ENCODE assay signal across 25 cellular contexts in genomic region chr15:57529748-57530147, GRCh38.
"Had no signal": no experiment of that assay in that cellular context is flagged by ENCODE, and none has a peak within 500 bp of the region (broad histone marks: within the 10 kb centered on the region; RNA-seq: fewer than 3 reads in every experiment).

No MANE protein-coding gene starts in this region.

- H3K4me1 Mint-ChIP-seq: activated CD8-positive, alpha-beta memory T cell treated with anti-CD3 and anti-CD28 coated beads, Interleukin-2, amount 10 ng/mL, durations not matched to agents 7 days and 5 days; stimulated activated effector memory CD8-positive, alpha-beta T cell treated with anti-CD3 and anti-CD28 coated beads, Interleukin-12 subunit alpha, Interleukin-12 subunit beta, amount 100 ng/mL, for 72 hours; stimulated activated naive CD8-positive, alpha-beta T cell treated with anti-CD3 and anti-CD28 coated beads, Interleukin-15, amount 100 ng/mL, for 72 hours had no signal

- H3K4me3 ChIP-seq: coronary artery, dorsolateral prefrontal cortex, esophagus squamous epithelium, heart right ventricle, left lung, lower lobe of right lung, right lobe of liver, upper lobe of left lung had no signal

- ATAC-seq: activated CD8-positive, alpha-beta memory T cell treated with anti-CD3 and anti-CD28 coated beads, Interleukin-2, amount 10 ng/mL, durations not matched to agents 7 days and 5 days; activated CD8-positive, alpha-beta T cell treated with anti-CD3 and anti-CD28 coated beads, Interleukin-2, amount 10 ng/mL, durations not matched to agents 7 days and 5 days; heart right ventricle; left lung; lower lobe of right lung; right lobe of liver; stimulated activated effector memory CD8-positive, alpha-beta T cell treated with anti-CD3 and anti-CD28 coated beads, Interleukin-12 subunit alpha, Interleukin-12 subunit beta, amount 100 ng/mL, for 72 hours; stimulated activated naive CD8-positive, alpha-beta T cell treated with anti-CD3 and anti-CD28 coated beads, Interleukin-15, amount 100 ng/mL, for 72 hours had no signal

- H3K27me3 ChIP-seq: dorsolateral prefrontal cortex, esophagus squamous epithelium, heart right ventricle, left lung, right lobe of liver, upper lobe of left lung had no signal

- H3K9me3 ChIP-seq: esophagus squamous epithelium, heart right ventricle, left lung, lower lobe of right lung, right lobe of liver, upper lobe of left lung had no signal

- H3K36me3 Mint-ChIP-seq: activated CD8-positive, alpha-beta memory T cell treated with anti-CD3 and anti-CD28 coated beads, Interleukin-2, amount 10 ng/mL, durations not matched to agents 7 days and 5 days; activated naive CD8-positive, alpha-beta T cell; stimulated activated effector memory CD8-positive, alpha-beta T cell treated with anti-CD3 and anti-CD28 coated beads, Interleukin-12 subunit alpha, Interleukin-12 subunit beta, amount 100 ng/mL, for 72 hours had no signal

- H3K9me3 Mint-ChIP-seq: activated B cell treated with CpG ODN at 0.5 μM for 24 hours; activated T-helper 2 cell treated with anti-CD3 and anti-CD28 coated beads, Interferon-gamma antibody, Interleukin-2, Interleukin-4, amounts not matched to agents 10 μg/mL and 5 μg/mL and 100 μg/mL, durations not matched to agents 14 hours and 24 hours and 36 hours; nephron; stimulated activated effector memory CD8-positive, alpha-beta T cell treated with anti-CD3 and anti-CD28 coated beads, Interleukin-12 subunit alpha, Interleukin-12 subunit beta, amount 100 ng/mL, for 72 hours; stimulated activated naive CD8-positive, alpha-beta T cell treated with anti-CD3 and anti-CD28 coated beads, Interleukin-15, amount 100 ng/mL, for 72 hours had no signal

- H3K27ac Mint-ChIP-seq: activated B cell treated with CpG ODN at 0.5 μM for 24 hours; activated CD8-positive, alpha-beta memory T cell treated with anti-CD3 and anti-CD28 coated beads, Interleukin-2, amount 10 ng/mL, durations not matched to agents 7 days and 5 days; activated CD8-positive, alpha-beta T cell treated with anti-CD3 and anti-CD28 coated beads, Interleukin-2, amount 10 ng/mL, durations not matched to agents 7 days and 5 days; activated naive CD8-positive, alpha-beta T cell; activated T-helper 2 cell treated with anti-CD3 and anti-CD28 coated beads, Interferon-gamma antibody, Interleukin-2, Interleukin-4, amounts not matched to agents 10 μg/mL and 5 μg/mL and 100 μg/mL, durations not matched to agents 14 hours and 24 hours and 36 hours; stimulated activated effector memory CD8-positive, alpha-beta T cell treated with anti-CD3 and anti-CD28 coated beads, Interleukin-12 subunit alpha, Interleukin-12 subunit beta, amount 100 ng/mL, for 72 hours; stimulated activated naive CD8-positive, alpha-beta T cell treated with anti-CD3 and anti-CD28 coated beads, Interleukin-15, amount 100 ng/mL, for 72 hours had no signal

- H3K4me3 Mint-ChIP-seq: activated B cell treated with CpG ODN at 0.5 μM for 24 hours; activated CD8-positive, alpha-beta memory T cell treated with anti-CD3 and anti-CD28 coated beads, Interleukin-2, amount 10 ng/mL, durations not matched to agents 7 days and 5 days; activated CD8-positive, alpha-beta T cell treated with anti-CD3 and anti-CD28 coated beads, Interleukin-2, amount 10 ng/mL, durations not matched to agents 7 days and 5 days; activated naive CD8-positive, alpha-beta T cell; nephron; stimulated activated effector memory CD8-positive, alpha-beta T cell treated with anti-CD3 and anti-CD28 coated beads, Interleukin-12 subunit alpha, Interleukin-12 subunit beta, amount 100 ng/mL, for 72 hours; stimulated activated naive CD8-positive, alpha-beta T cell treated with anti-CD3 and anti-CD28 coated beads, Interleukin-15, amount 100 ng/mL, for 72 hours had no signal

- H3K27ac ChIP-seq: coronary artery, dorsolateral prefrontal cortex, epithelial cell of prostate, esophagus squamous epithelium, heart right ventricle, left lung, lower lobe of right lung, right lobe of liver, upper lobe of left lung had no signal

- DNase-seq: activated B cell treated with CpG ODN at 0.5 μM for 24 hours; activated CD8-positive, alpha-beta memory T cell treated with anti-CD3 and anti-CD28 coated beads, Interleukin-2, amount 10 ng/mL, durations not matched to agents 7 days and 5 days; activated CD8-positive, alpha-beta T cell treated with anti-CD3 and anti-CD28 coated beads, Interleukin-2, amount 10 ng/mL, durations not matched to agents 7 days and 5 days; activated T-cell treated with anti-CD3 and anti-CD28 coated beads, Interleukin-2, amount 50 U/mL, for 48 hours; anterior cingulate cortex; dorsolateral prefrontal cortex; esophagus squamous epithelium; foreskin melanocyte; heart right ventricle; kidney glomerular epithelial cell; left lung; lower lobe of right lung; mesendoderm; right lobe of liver; stimulated activated CD4-positive, alpha-beta T cell treated with anti-CD3 and anti-CD28 coated beads, Interleukin-4, amount 100 ng/mL, for 1 hour; stimulated activated naive CD8-positive, alpha-beta T cell treated with anti-CD3 and anti-CD28 coated beads, Interleukin-15, amount 100 ng/mL, for 72 hours; substantia nigra; T-helper 2 cell; upper lobe of left lung had no signal

- H3K36me3 ChIP-seq: esophagus squamous epithelium, left lung had no signal
